8 cellular contexts compared by ENCODE assay signal in the genomic region with DNA sequence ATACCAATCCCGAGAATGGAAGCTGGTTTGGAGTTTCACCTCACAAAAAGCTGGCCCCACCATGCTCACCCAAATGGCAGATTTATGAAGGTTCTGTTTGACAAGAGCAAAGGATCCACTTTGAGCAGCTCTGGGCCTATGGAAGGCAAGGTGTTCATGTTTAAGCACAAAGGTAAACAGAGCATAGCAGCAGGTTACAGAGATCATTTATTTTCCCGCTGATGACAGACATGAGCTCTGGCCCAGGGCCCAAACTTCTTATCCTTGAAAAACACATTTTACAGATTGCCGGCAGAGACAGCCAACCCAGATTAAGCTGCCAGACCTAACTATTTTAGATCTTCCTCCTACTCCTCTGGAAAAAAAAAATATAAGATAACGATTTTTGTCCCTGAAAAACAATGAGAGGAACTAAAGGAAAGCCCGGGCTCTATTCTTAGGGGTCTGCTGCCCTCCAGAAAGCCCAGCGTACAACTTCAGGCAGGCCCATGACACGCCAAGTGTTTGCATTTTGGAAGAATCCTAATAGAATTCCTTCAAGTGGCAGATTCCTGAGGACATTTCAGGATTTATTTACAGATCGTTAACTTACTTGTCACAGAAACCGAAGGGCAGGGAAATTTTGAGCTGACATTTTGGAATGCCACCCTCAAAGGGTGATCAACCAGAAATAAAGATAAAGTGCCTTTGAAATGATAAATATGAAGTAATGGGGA. TPM values are rescaled to one million over a fixed set of nuclear protein-coding genes. Genes with fewer than 3 reads are reported as not detected.
DNase-seq lines count a peak whose midpoint lies in the region; ATAC-seq and TF ChIP-seq lines count a peak whose summit lies in the region.

No MANE protein-coding gene starts in this region.

- intact Hi-C loops in Calu3 (cut with micrococcal nuclease; ENCODE audit: unreplicated experiment): loop anchor here (5.0 kb wide), 1 partner anchor 40 kb away; a partner anchor contains a TSS
- intact Hi-C loops in PC-9 (cut with micrococcal nuclease; ENCODE audit: unreplicated experiment): loop anchor here (2.0 kb wide), 1 partner anchor 39 kb away; no protein-coding TSS in a partner anchor
- intact Hi-C loops in esophagus muscularis mucosa (cut with DNase I): no loop called here

- BruUV-seq in Calu3 (replicated peaks; lab: Mats Ljungman, UMichigan): no TSS peak
- TSS peak; percentile 93 for BruUV-seq in PC-9 (replicated peaks; lab: Mats Ljungman, UMichigan)

- H3K27ac ChIP-seq in PC-9: peak overlapping the region; percentile 95
- H3K27ac ChIP-seq in esophagus muscularis mucosa (replicated peaks in 1 of 4): peak overlapping the region; percentile 74 to 86 (median 86)

- H3F3A ChIP-seq in PC-9 (ENCODE audit: insufficient read depth, low read depth): peaks cover 24% of the 10 kb centered on the region; the same call in 1 of the 2 replicates

- peak; percentile 1 for ATAC-seq in HG03280 (IDR thresholded peaks at IDR 0.05; ENCODE audit: unreplicated experiment)
- ATAC-seq in stimulated activated naive CD8-positive, alpha-beta T cell treated with anti-CD3 and anti-CD28 coated beads, Interleukin-15, amount 100 ng/mL, for 72 hours: peak; percentile 33
- ATAC-seq in HG03565 (IDR thresholded peaks at IDR 0.05; ENCODE audit: unreplicated experiment): no peak
- no peak for ATAC-seq in GM19328 (IDR thresholded peaks at IDR 0.05; ENCODE audit: unreplicated experiment)
- ATAC-seq in GM21423 (IDR thresholded peaks at IDR 0.05; ENCODE audit: unreplicated experiment): no peak

- no peaks in the 10 kb centered on the region for H3K27me3 Mint-ChIP-seq in Calu3 (ENCODE audit: unreplicated experiment)
- no peaks in the 10 kb centered on the region for H3K27me3 Mint-ChIP-seq in stimulated activated naive CD8-positive, alpha-beta T cell treated with anti-CD3 and anti-CD28 coated beads, Interleukin-15, amount 100 ng/mL, for 72 hours

- H3K4me3 Mint-ChIP-seq in Calu3 (ENCODE audit: low read depth, unreplicated experiment): no peak overlapping the region
- H3K4me3 Mint-ChIP-seq in stimulated activated naive CD8-positive, alpha-beta T cell treated with anti-CD3 and anti-CD28 coated beads, Interleukin-15, amount 100 ng/mL, for 72 hours: peak overlapping the region; percentile 78 to 82

- CTCF ChIA-PET in Calu3 (lab: Charles Lee) (interaction anchor here (0.9 to 1.8 kb wide), 4 partner anchors 8 to 47 kb away, joined by 3 to 9 read pairs (median 6); a partner anchor contains a TSS), PC-9 (lab: Charles Lee) (interaction anchor here (0.7 to 1.2 kb wide), 3 partner anchors 10 to 82 kb away, joined by 3 to 6 read pairs (median 6); no protein-coding TSS in a partner anchor)

- H3K27me3 ChIP-seq in PC-9 (ENCODE audit: insufficient read depth, low read depth) (no peaks in the 10 kb centered on the region), esophagus muscularis mucosa (no peaks in the 10 kb centered on the region)

- H3K27ac Mint-ChIP-seq in Calu3 (ENCODE audit: unreplicated experiment): peak overlapping the region; percentile 45
- peak overlapping the region; percentile 92 to 97 for H3K27ac Mint-ChIP-seq in stimulated activated naive CD8-positive, alpha-beta T cell treated with anti-CD3 and anti-CD28 coated beads, Interleukin-15, amount 100 ng/mL, for 72 hours

- H3K4me3 ChIP-seq in PC-9: peak overlapping the region; percentile 24; the same call in 1 of the 2 replicates
- no peak overlapping the region for H3K4me3 ChIP-seq in esophagus muscularis mucosa

- no peaks in the 10 kb centered on the region for H3K36me3 ChIP-seq in PC-9 (ENCODE audit: low read depth)
- H3K36me3 ChIP-seq in esophagus muscularis mucosa: no peaks in the 10 kb centered on the region

- POLR2A ChIA-PET in PC-9 (lab: Charles Lee; ENCODE audit: unreplicated experiment): interaction anchor here (0.6 to 1.3 kb wide), 4 partner anchors 16 to 541 kb away, joined by 3 to 9 read pairs (median 4); no protein-coding TSS in a partner anchor

- DNase-seq in Calu3: no peak
- peak in 1 of 2 experiments; percentile 34 for DNase-seq in PC-9
- no peak for DNase-seq in esophagus muscularis mucosa (ENCODE audit: extremely low spot score)
- DNase-seq in stimulated activated naive CD8-positive, alpha-beta T cell treated with anti-CD3 and anti-CD28 coated beads, Interleukin-15, amount 100 ng/mL, for 72 hours: no peak

- no peaks in the 10 kb centered on the region for H3K9me2 ChIP-seq in PC-9 (ENCODE audit: insufficient read depth)

- 20% methylated on average over 9 of the region's 9 CpGs for WGBS in esophagus muscularis mucosa

- H3K9me3 ChIP-seq in PC-9 (ENCODE audit: insufficient read depth, low read depth) (no peaks in the 10 kb centered on the region), esophagus muscularis mucosa (no peaks in the 10 kb centered on the region)

- no peak for TF ChIP-seq EP300 in esophagus muscularis mucosa (IDR thresholded peaks at IDR 0.05)

- H3K36me3 Mint-ChIP-seq in Calu3 (ENCODE audit: insufficient read depth, unreplicated experiment): no peaks in the 10 kb centered on the region

- no peak for TF ChIP-seq POLR2A in esophagus muscularis mucosa (IDR thresholded peaks at IDR 0.05; ENCODE audit: low read depth)

- peak overlapping the region; percentile 70; the same call in 1 of the 2 replicates for H2AFZ ChIP-seq in PC-9

- H3K9me3 Mint-ChIP-seq in Calu3 (ENCODE audit: low read depth, unreplicated experiment): no peaks in the 10 kb centered on the region
- H3K9me3 Mint-ChIP-seq in stimulated activated naive CD8-positive, alpha-beta T cell treated with anti-CD3 and anti-CD28 coated beads, Interleukin-15, amount 100 ng/mL, for 72 hours: no peaks in the 10 kb centered on the region

- H3K4me1 Mint-ChIP-seq in Calu3 (ENCODE audit: low read depth, unreplicated experiment): peaks cover 42% of the 10 kb centered on the region
- peaks cover 72% of the 10 kb centered on the region for H3K4me1 Mint-ChIP-seq in stimulated activated naive CD8-positive, alpha-beta T cell treated with anti-CD3 and anti-CD28 coated beads, Interleukin-15, amount 100 ng/mL, for 72 hours

- no peaks in the 10 kb centered on the region for H3K79me2 ChIP-seq in PC-9 (ENCODE audit: low read depth)

- TF ChIP-seq CTCF in Calu3 (IDR thresholded peaks at IDR 0.05; ENCODE audit: unreplicated experiment): no peak
- TF ChIP-seq CTCF in PC-9 (conservative IDR thresholded peaks at IDR 0.05): no peak
- TF ChIP-seq CTCF in esophagus muscularis mucosa (IDR thresholded peaks at IDR 0.05): no peak

- H3K4me1 ChIP-seq in PC-9 (replicated peaks; ENCODE audit: insufficient read depth): peaks cover 54% of the 10 kb centered on the region
- peaks cover 42 to 96% (median 87%) of the 10 kb centered on the region in 4 donors for H3K4me1 ChIP-seq in esophagus muscularis mucosa

- H4K20me1 ChIP-seq in PC-9 (ENCODE audit: insufficient read depth): no peaks in the 10 kb centered on the region

- peak overlapping the region; percentile 71 for H3K4me2 ChIP-seq in PC-9

RNA-seq across cellular contexts. Expression of a gene that starts 40.0 kb away (rescaled TPM):
- total RNA-seq in Calu3 (2022) (76.1 and 88.3 TPM in 2 replicates), PC-9 (2021) (83.9 and 102 TPM in 2 replicates), esophagus muscularis mucosa (100 to 1,000 TPM in 1 of 4 donors, 10 to 100 TPM in 3; 83.6 to 135 (median 90.8) TPM)

Comparison
In these comparisons a context has a peak if more than half of its experiments do, and no peak if none do; other contexts are left out.
1. ATAC-seq: peak in HG03280 (single experiment) and stimulated activated naive CD8-positive, alpha-beta T cell treated with anti-CD3 and anti-CD28 coated beads, Interleukin-15, amount 100 ng/mL, for 72 hours (single experiment); none in HG03565 (single experiment), GM19328 (single experiment) and GM21423 (single experiment).